8 cellular contexts compared by ENCODE assay signal in the genomic region with DNA sequence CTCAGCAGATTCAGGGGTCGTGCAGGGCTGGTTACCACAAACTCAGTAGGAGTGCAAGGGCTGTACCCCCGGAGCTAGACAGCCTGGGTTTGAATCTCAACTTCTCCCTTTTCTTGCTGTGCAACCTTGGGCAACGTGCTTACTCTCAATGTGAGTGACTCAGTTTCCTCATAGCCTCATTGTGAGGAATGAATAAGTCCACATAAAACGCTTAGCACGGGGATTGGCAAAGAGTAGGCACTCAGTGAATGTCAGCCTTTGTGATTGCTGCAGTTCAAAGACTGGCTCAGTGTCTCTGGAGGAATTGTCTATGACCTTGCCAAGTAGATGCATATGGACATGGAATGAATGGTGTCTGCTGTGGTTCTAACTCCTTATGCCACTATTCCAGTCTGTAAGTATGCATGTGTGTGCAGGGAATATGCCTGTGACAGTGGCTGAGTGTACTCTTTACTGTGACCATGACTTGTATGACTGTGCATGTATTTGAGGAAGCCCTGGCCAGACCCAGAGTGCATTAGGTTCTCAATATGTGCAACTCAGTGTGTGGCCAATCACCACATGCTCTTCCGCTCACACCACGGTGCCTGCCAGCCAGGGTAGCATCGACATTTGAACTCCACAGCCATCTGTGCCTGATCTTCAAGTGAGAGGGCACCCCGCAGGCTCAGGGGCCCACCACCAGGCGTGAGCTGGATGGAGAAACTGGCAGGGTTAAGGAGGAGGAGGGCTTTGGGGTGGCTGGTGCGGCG. TPM values are rescaled to one million over a fixed set of nuclear protein-coding genes. Genes with fewer than 3 reads are reported as not detected.
DNase-seq lines count a peak whose midpoint lies in the region; ATAC-seq, FAIRE-seq and TF ChIP-seq lines count a peak whose summit lies in the region.

No MANE protein-coding gene starts in this region.

- RAD21 ChIA-PET in GM12878 (lab: Charles Lee; ENCODE audit: unreplicated experiment) = interaction anchor here (0.7 to 2.2 kb wide), 8 partner anchors 10 to 53 kb away, joined by 3 to 15 read pairs (median 6); a partner anchor contains a TSS

- BruUV-seq in GM12878 (replicated peaks; lab: Mats Ljungman, UMichigan) = TSS peak; percentile 91

- DNase-seq in DMS 273 (lab: John Stamatoyannopoulos, UW; ENCODE audit: unreplicated experiment) (peak; percentile 74), NCI-H460 (ENCODE audit: extremely low read depth, low read depth) (peak; percentile 52), GM12878 (ENCODE audit: low read depth, low spot score) (no peak), islet precursor cell (peak; percentile 50), spleen (peak; percentile 87), mesenteric fat pad (ENCODE audit: low spot score) (no peak)

- WGBS in GM12878 (ENCODE audit: insufficient coverage, insufficient replicate concordance, low lambda C conversion rate, missing lambda C conversion rate) = 51% methylated on average over 12 of the region's 12 CpGs
- 34 to 46% (median 38%) methylated on average over 11 to 12 of the region's 12 CpGs for WGBS in spleen, 5 donors

- no peak for TF ChIP-seq EP300 in GM12878 (IDR thresholded peaks at IDR 0.05; ENCODE audit: borderline replicate concordance in 1 of 2, control insufficient read depth in 1 of 2, low read depth in 2 of 2, low read length in 2 of 2)

- CTCF ChIA-PET in GM12878 (lab: Yijun Ruan, JAX) = interaction anchor here (0.7 to 3.5 kb wide), 12 partner anchors 18 to 242 kb away, joined by 3 to 22 read pairs (median 6); a partner anchor contains a TSS

- peak overlapping the region; percentile 64 for H3K9ac ChIP-seq in GM12878 (ENCODE audit: control insufficient read depth, insufficient read depth, low read length)

- peak overlapping the region; percentile 90 for H3K4me2 ChIP-seq in GM12878 (ENCODE audit: control insufficient read depth, insufficient read depth)

- in situ Hi-C loops in GM12878 (cut with MboI) = no loop called here

- POLR2A ChIA-PET in GM12878 (lab: Charles Lee) = interaction anchor here (0.5 to 2.7 kb wide), 15 partner anchors 9 to 830 kb away, joined by 3 to 30 read pairs (median 5); a partner anchor contains a TSS

- intact Hi-C loops in GM12878 (cut with micrococcal nuclease; ENCODE audit: unreplicated experiment) = loop anchor here (1.0 to 5.0 kb wide), 2 partner anchors 21 to 37 kb away; no protein-coding TSS in a partner anchor
- intact Hi-C loops in spleen (cut with DNase I; ENCODE audit: low total_unique reads) = no loop called here

- SMC1A ChIA-PET in GM12878 (lab: Charles Lee; ENCODE audit: uncharacterized antibody, unreplicated experiment) = interaction anchor here (0.7 to 2.3 kb wide), 7 partner anchors 17 to 72 kb away, joined by 3 to 9 read pairs (median 3); no protein-coding TSS in a partner anchor

- peaks cover 2% of the 10 kb centered on the region; the same call in 1 of the 2 replicates for H3K79me2 ChIP-seq in GM12878 (ENCODE audit: control insufficient read depth, insufficient read depth, low read length)

- H3K27me3 ChIP-seq in GM12878 (replicated peaks in 1 of 2; ENCODE audit: control insufficient read depth in 2 of 2, insufficient read depth in 2 of 2, low read length in 1 of 2) (no peaks in the 10 kb centered on the region), spleen (replicated peaks in 1 of 7) (no peaks in the 10 kb centered on the region)

- no peak for TF ChIP-seq RAD21 in GM12878 (IDR thresholded peaks at IDR 0.05; ENCODE audit: insufficient read depth, low read depth, low read length)

- peaks cover 4% of the 10 kb centered on the region for H3K4me1 ChIP-seq in GM12878 (ENCODE audit: control insufficient read depth, insufficient read depth, low read length)
- H3K4me1 ChIP-seq in spleen = peaks cover 18 to 74% (median 47%) of the 10 kb centered on the region in 6 donors

- H2AFZ ChIP-seq in GM12878 (ENCODE audit: control insufficient read depth, low read depth, low read length) = peak overlapping the region; percentile 73

- TF ChIP-seq POLR2A in GM12878 (IDR thresholded peaks at IDR 0.05; ENCODE audit: low read depth, low read length) (no peak), spleen (IDR thresholded peaks at IDR 0.05) (peak in 1 of 3 donors; percentile 33)

- ATAC-seq in GM12878 (peak; percentile 21), GM19351 (IDR thresholded peaks at IDR 0.05; ENCODE audit: unreplicated experiment) (no peak), GM18520 (IDR thresholded peaks at IDR 0.05; ENCODE audit: unreplicated experiment) (no peak)

- FAIRE-seq in GM12878 (lab: Jason Lieb, UNC) = peak; percentile 35

- TF ChIP-seq CTCF in GM12878 (IDR thresholded peaks at IDR 0.05 in 2 of 3, conservative IDR thresholded peaks at IDR 0.05 in 1 of 3; ENCODE audit: control insufficient read depth in 2 of 3, extremely low read depth in 1 of 3, insufficient read depth in 1 of 3, low read depth in 3 of 3, low read length in 3 of 3) (no peak), spleen (IDR thresholded peaks at IDR 0.05 in 8 of 11, conservative IDR thresholded peaks at IDR 0.05 in 3 of 11) (peak in 1 of 11 experiments; percentile 18)

- H3K4me3 ChIP-seq in GM12878 = peak overlapping the region; percentile 79
- peak overlapping the region in 7 of 8 donors; percentile 27 to 90 (median 61) for H3K4me3 ChIP-seq in spleen

- no peaks in the 10 kb centered on the region for H4K20me1 ChIP-seq in GM12878 (ENCODE audit: control insufficient read depth, insufficient read depth)

- no peaks in the 10 kb centered on the region for H3K36me3 ChIP-seq in GM12878 (ENCODE audit: control insufficient read depth in 2 of 2, insufficient read depth in 2 of 2, low read length in 1 of 2)
- H3K36me3 ChIP-seq in spleen = peaks cover 0 to 10% (median 0%) of the 10 kb centered on the region in 6 donors

- H3K27ac ChIP-seq in GM12878 (ENCODE audit: control insufficient read depth, insufficient read depth) (peak overlapping the region; percentile 68), spleen (peak overlapping the region; percentile 31 to 98 (median 94))

- no peaks in the 10 kb centered on the region for H3K9me3 ChIP-seq in GM12878 (replicated peaks; ENCODE audit: control insufficient read depth, insufficient read depth, low read length)
- no peaks in the 10 kb centered on the region for H3K9me3 ChIP-seq in spleen

RNA-seq across cellular contexts. Expression of a gene that starts 0.9 kb away (rescaled TPM):
- total RNA-seq in NCI-H460 (2014; rRNA removed; shearing (Covaris generic)) = 13.0 and 15.1 TPM in 2 replicates
- 12.4 and 15.8 TPM in 2 replicates for polyA plus RNA-seq in NCI-H460 (2014; cell fraction: nucleus; rRNA removed)
- 4.9 and 6.0 TPM in 2 replicates for total RNA-seq in GM12878 (2013; cell fraction: nucleolus; rRNA removed)
- total RNA-seq in GM12878 (2014; rRNA removed) = 3.6 and 4.0 TPM in 2 replicates
- 2.0 and 2.4 TPM in 2 replicates for total RNA-seq in GM12878 (2014; rRNA removed; fragmentation: Illumina TruSeq; extraction: Trizol)
- 2.8 and 3.9 TPM in 2 replicates for total RNA-seq in GM12878 (2021)
- polyA plus RNA-seq in GM12878 (2011; ENCODE audit: low read depth) = 0.59 TPM
- polyA plus RNA-seq in GM12878 (2011; rRNA removed) = 0.94 and 1.4 TPM in 2 replicates
- 3.3 and 4.1 TPM in 2 replicates for polyA plus RNA-seq in GM12878 (2011; cell fraction: cytosol; rRNA removed)
- 6.3 and 6.4 TPM in 2 replicates for polyA plus RNA-seq in GM12878 (2011; cell fraction: nucleus; rRNA removed)
- 1.0 and 1.6 TPM in 2 replicates for polyA plus RNA-seq in GM12878 (2012)
- polyA plus RNA-seq in GM12878 (2014; fragmentation: Illumina TruSeq; extraction: Trizol) = 0.49 and 1.8 TPM in 2 replicates
- polyA plus RNA-seq in GM12878 (2014; fragmentation: Nextera tagmentation; extraction: Ambion mirVana) = under 1 TPM; 0.37 TPM
- 3.7 and 4.0 TPM in 2 replicates for polyA plus RNA-seq in GM12878 (2014; rRNA removed)
- 1 to 10 TPM; 4.1 to 4.2 TPM for polyA plus RNA-seq in GM12878 (2016; fragmentation: Nextera tagmentation; extraction: Ambion mirVana)
- 1.0 and 4.2 TPM in 2 replicates for polyA minus RNA-seq in GM12878 (2011; rRNA and poly(A)+ RNA removed)
- polyA minus RNA-seq in GM12878 (2011; cell fraction: cytosol; rRNA and poly(A)+ RNA removed) = 1.5 and 1.6 TPM in 2 replicates
- polyA minus RNA-seq in GM12878 (2011; cell fraction: nucleus; rRNA and poly(A)+ RNA removed) = 4.2 and 5.4 TPM in 2 replicates
- total RNA-seq in spleen = 1 to 10 TPM in 6 of 7 donors, under 1 TPM in 1; 0.73 to 3.8 (median 2.7) TPM
- 1 to 10 TPM; 1.4 to 2.4 (median 2.1) TPM for polyA plus RNA-seq in spleen
- total RNA-seq in mesenteric fat pad = 1.4 TPM

RNA-seq across cellular contexts. Expression of a gene that starts 0.9 kb away (rescaled TPM):
- total RNA-seq in NCI-H460 (2014; rRNA removed; shearing (Covaris generic)) = 7.2 and 7.6 TPM in 2 replicates
- polyA plus RNA-seq in NCI-H460 (2014; cell fraction: nucleus; rRNA removed) = 30.5 and 36.8 TPM in 2 replicates
- total RNA-seq in GM12878 (2013; cell fraction: nucleolus; rRNA removed) = 24.5 and 24.6 TPM in 2 replicates
- 8.5 and 9.2 TPM in 2 replicates for total RNA-seq in GM12878 (2014; rRNA removed)
- total RNA-seq in GM12878 (2014; rRNA removed; fragmentation: Illumina TruSeq; extraction: Trizol) = 2.9 and 3.8 TPM in 2 replicates
- 9.0 and 9.1 TPM in 2 replicates for total RNA-seq in GM12878 (2021)
- 3.1 TPM for polyA plus RNA-seq in GM12878 (2011; ENCODE audit: low read depth)
- polyA plus RNA-seq in GM12878 (2011; rRNA removed) = 2.4 and 5.1 TPM in 2 replicates
- polyA plus RNA-seq in GM12878 (2011; cell fraction: cytosol; rRNA removed) = 11.0 and 11.9 TPM in 2 replicates
- 39.0 and 44.2 TPM in 2 replicates for polyA plus RNA-seq in GM12878 (2011; cell fraction: nucleus; rRNA removed)
- polyA plus RNA-seq in GM12878 (2012) = 7.8 and 11.0 TPM in 2 replicates
- polyA plus RNA-seq in GM12878 (2014; fragmentation: Illumina TruSeq; extraction: Trizol) = 2.6 and 6.4 TPM in 2 replicates
- polyA plus RNA-seq in GM12878 (2014; fragmentation: Nextera tagmentation; extraction: Ambion mirVana) = under 1 TPM; 0.48 to 0.62 TPM
- 12.7 and 13.6 TPM in 2 replicates for polyA plus RNA-seq in GM12878 (2014; rRNA removed)
- 1 to 10 TPM; 7.0 to 8.0 TPM for polyA plus RNA-seq in GM12878 (2016; fragmentation: Nextera tagmentation; extraction: Ambion mirVana)
- polyA minus RNA-seq in GM12878 (2011; rRNA and poly(A)+ RNA removed) = 7.8 and 20.4 TPM in 2 replicates
- polyA minus RNA-seq in GM12878 (2011; cell fraction: cytosol; rRNA and poly(A)+ RNA removed) = 3.2 TPM in 2 replicates
- 19.7 and 30.1 TPM in 2 replicates for polyA minus RNA-seq in GM12878 (2011; cell fraction: nucleus; rRNA and poly(A)+ RNA removed)
- total RNA-seq in spleen = 10 to 100 TPM in 6 of 7 donors, 1 to 10 TPM in 1; 7.8 to 15.1 (median 11.8) TPM
- 10 to 100 TPM; 12.4 to 15.5 (median 15.2) TPM for polyA plus RNA-seq in spleen
- total RNA-seq in mesenteric fat pad = 10.2 TPM

RNA-seq across cellular contexts. Expression of a gene that starts 3.3 kb away (rescaled TPM):
- 5.9 and 6.2 TPM in 2 replicates for total RNA-seq in NCI-H460 (2014; rRNA removed; shearing (Covaris generic))
- polyA plus RNA-seq in NCI-H460 (2014; cell fraction: nucleus; rRNA removed) = 12.0 and 17.1 TPM in 2 replicates
- 0.65 and 0.91 TPM in 2 replicates for total RNA-seq in GM12878 (2013; cell fraction: nucleolus; rRNA removed)
- total RNA-seq in GM12878 (2014; rRNA removed) (0.06 and 0.33 TPM in 2 replicates), GM12878 (2014; rRNA removed; fragmentation: Illumina TruSeq; extraction: Trizol) (0.09 and 0.36 TPM in 2 replicates), GM12878 (2021) (0.40 and 0.49 TPM in 2 replicates), spleen (100 to 1,000 TPM in 5 of 7 donors, 10 to 100 TPM in 2; 46.8 to 172 (median 122) TPM), mesenteric fat pad (11.2 TPM)
- polyA plus RNA-seq in GM12878 (2011; ENCODE audit: low read depth) = not detected
- polyA plus RNA-seq in GM12878 (2011; rRNA removed) (0.04 and 0.07 TPM in 2 replicates), GM12878 (2014; fragmentation: Illumina TruSeq; extraction: Trizol) (0.07 TPM in 1 of 2 replicates, not detected in the other), GM12878 (2014; fragmentation: Nextera tagmentation; extraction: Ambion mirVana) (not detected), GM12878 (2014; rRNA removed) (0.13 and 0.20 TPM in 2 replicates), GM12878 (2016; fragmentation: Nextera tagmentation; extraction: Ambion mirVana) (under 1 TPM; 0.23 to 0.55 TPM), spleen (10 to 100 TPM; 18.2 to 49.4 (median 46.6) TPM)
- polyA plus RNA-seq in GM12878 (2011; cell fraction: cytosol; rRNA removed) = 0.03 TPM in 2 replicates
- polyA plus RNA-seq in GM12878 (2011; cell fraction: nucleus; rRNA removed) = 0.25 and 0.37 TPM in 2 replicates
- polyA plus RNA-seq in GM12878 (2012) = 0.20 and 0.25 TPM in 2 replicates
- 0.26 TPM in 1 of 2 replicates, not detected in the other for polyA minus RNA-seq in GM12878 (2011; rRNA and poly(A)+ RNA removed)
- polyA minus RNA-seq in GM12878 (2011; cell fraction: cytosol; rRNA and poly(A)+ RNA removed) = 3.2 TPM in 1 of 2 replicates, not detected in the other
- 1.1 TPM in 1 of 2 replicates, not detected in the other for polyA minus RNA-seq in GM12878 (2011; cell fraction: nucleus; rRNA and poly(A)+ RNA removed)

RNA-seq across cellular contexts. Expression of a gene that starts 7.9 kb away (rescaled TPM):
- 116 TPM in 2 replicates for total RNA-seq in NCI-H460 (2014; rRNA removed; shearing (Covaris generic))
- 358 and 363 TPM in 2 replicates for polyA plus RNA-seq in NCI-H460 (2014; cell fraction: nucleus; rRNA removed)
- 91.8 and 111 TPM in 2 replicates for total RNA-seq in GM12878 (2013; cell fraction: nucleolus; rRNA removed)
- total RNA-seq in GM12878 (2014; rRNA removed) = 81.7 and 100 TPM in 2 replicates
- total RNA-seq in GM12878 (2014; rRNA removed; fragmentation: Illumina TruSeq; extraction: Trizol) = 47.5 and 52.0 TPM in 2 replicates
- 96.6 and 103 TPM in 2 replicates for total RNA-seq in GM12878 (2021)
- polyA plus RNA-seq in GM12878 (2011; ENCODE audit: low read depth) = 21.2 TPM
- polyA plus RNA-seq in GM12878 (2011; rRNA removed) = 12.4 and 19.1 TPM in 2 replicates
- polyA plus RNA-seq in GM12878 (2011; cell fraction: cytosol; rRNA removed) = 43.7 and 61.2 TPM in 2 replicates
- 223 and 239 TPM in 2 replicates for polyA plus RNA-seq in GM12878 (2011; cell fraction: nucleus; rRNA removed)
- 40.6 and 41.3 TPM in 2 replicates for polyA plus RNA-seq in GM12878 (2012)
- polyA plus RNA-seq in GM12878 (2014; fragmentation: Illumina TruSeq; extraction: Trizol) = 19.1 and 44.1 TPM in 2 replicates
- polyA plus RNA-seq in GM12878 (2014; fragmentation: Nextera tagmentation; extraction: Ambion mirVana) = 10 to 100 TPM; 33.7 to 82.8 TPM
- 77.8 and 87.5 TPM in 2 replicates for polyA plus RNA-seq in GM12878 (2014; rRNA removed)
- 100 to 1,000 TPM; 144 to 153 TPM for polyA plus RNA-seq in GM12878 (2016; fragmentation: Nextera tagmentation; extraction: Ambion mirVana)
- polyA minus RNA-seq in GM12878 (2011; rRNA and poly(A)+ RNA removed) = 21.5 and 46.9 TPM in 2 replicates
- 12.7 and 13.8 TPM in 2 replicates for polyA minus RNA-seq in GM12878 (2011; cell fraction: cytosol; rRNA and poly(A)+ RNA removed)
- 51.4 and 96.7 TPM in 2 replicates for polyA minus RNA-seq in GM12878 (2011; cell fraction: nucleus; rRNA and poly(A)+ RNA removed)
- total RNA-seq in spleen = 10 to 100 TPM; 40.2 to 67.6 (median 48.0) TPM
- 10 to 100 TPM; 58.4 to 76.7 (median 74.8) TPM for polyA plus RNA-seq in spleen
- total RNA-seq in mesenteric fat pad = 105 TPM

RNA-seq across cellular contexts. Expression of a gene that starts 21.2 kb away (rescaled TPM):
- not detected in 2 replicates for total RNA-seq in NCI-H460 (2014; rRNA removed; shearing (Covaris generic))
- polyA plus RNA-seq in NCI-H460 (2014; cell fraction: nucleus; rRNA removed) = not detected in 2 replicates
- total RNA-seq in GM12878 (2013; cell fraction: nucleolus; rRNA removed) = not detected in 2 replicates
- total RNA-seq in GM12878 (2014; rRNA removed) (not detected in 2 replicates), GM12878 (2014; rRNA removed; fragmentation: Illumina TruSeq; extraction: Trizol) (not detected in 2 replicates), GM12878 (2021) (not detected in 2 replicates), spleen (under 1 TPM in 1 of 7 donors, not detected in 6; 0.46 TPM), mesenteric fat pad (not detected)
- not detected for polyA plus RNA-seq in GM12878 (2011; ENCODE audit: low read depth)
- polyA plus RNA-seq in GM12878 (2011; rRNA removed) (not detected in 2 replicates), GM12878 (2014; fragmentation: Illumina TruSeq; extraction: Trizol) (not detected in 2 replicates), GM12878 (2014; fragmentation: Nextera tagmentation; extraction: Ambion mirVana) (not detected), GM12878 (2014; rRNA removed) (not detected in 2 replicates), GM12878 (2016; fragmentation: Nextera tagmentation; extraction: Ambion mirVana) (under 1 TPM in 1 of 2 experiments, not detected in 1; 0.17 TPM), spleen (under 1 TPM; 0.06 to 0.29 (median 0.20) TPM)
- polyA plus RNA-seq in GM12878 (2011; cell fraction: cytosol; rRNA removed) = not detected in 2 replicates
- polyA plus RNA-seq in GM12878 (2011; cell fraction: nucleus; rRNA removed) = not detected in 2 replicates
- 0.12 TPM in 1 of 2 replicates, not detected in the other for polyA plus RNA-seq in GM12878 (2012)
- not detected in 2 replicates for polyA minus RNA-seq in GM12878 (2011; rRNA and poly(A)+ RNA removed)
- not detected in 2 replicates for polyA minus RNA-seq in GM12878 (2011; cell fraction: cytosol; rRNA and poly(A)+ RNA removed)
- polyA minus RNA-seq in GM12878 (2011; cell fraction: nucleus; rRNA and poly(A)+ RNA removed) = not detected in 2 replicates

Comparison
In these comparisons a context has a peak if more than half of its experiments do, and no peak if none do; other contexts are left out.
1. DNase-seq: peak in DMS 273 (single experiment), NCI-H460 (single experiment), islet precursor cell (single experiment) and spleen (single experiment); none in GM12878 (single experiment) and mesenteric fat pad (single experiment).